ENCODE assay signal across 17 cellular contexts in the genomic region with DNA sequence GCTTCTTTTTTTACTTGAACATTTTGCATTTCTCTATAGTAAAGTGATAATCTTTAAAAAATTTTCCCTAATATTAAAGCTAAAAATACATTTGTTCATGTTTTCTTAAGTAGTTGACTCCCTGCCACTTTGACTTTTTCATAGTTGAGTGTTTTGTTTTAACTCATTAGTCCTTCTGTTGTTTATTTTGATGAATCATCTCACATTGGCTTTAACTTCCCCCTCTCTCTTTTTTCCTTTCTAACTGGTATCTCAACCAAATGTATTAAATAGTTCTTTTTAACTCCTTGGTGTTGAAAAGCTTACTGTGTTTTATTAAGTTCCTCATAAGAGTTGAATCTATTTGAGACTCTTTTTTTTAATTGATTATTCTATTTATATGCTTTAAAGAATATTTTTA. TPM values are rescaled to one million over a fixed set of nuclear protein-coding genes. Genes with fewer than 3 reads are reported as not detected.
DNase-seq lines count a peak whose midpoint lies in the region; ATAC-seq and TF ChIP-seq lines count a peak whose summit lies in the region.
"Had no signal": no experiment of that assay in that cellular context is flagged by ENCODE, and none has a peak within 500 bp of the region (broad histone marks: within the 10 kb centered on the region; RNA-seq: fewer than 3 reads in every experiment).

No MANE protein-coding gene starts in this region.

- no peaks in the 10 kb centered on the region for H3K27me3 Mint-ChIP-seq in activated T-helper 17 cell treated with anti-CD3 and anti-CD28 coated beads, Interleukin-2, amount 50 U/mL, for 72 hours
- H3K27me3 Mint-ChIP-seq: activated naive CD8-positive, alpha-beta T cell treated with anti-CD3 and anti-CD28 coated beads, Interleukin-2, amount 50 U/mL, for 24 hours had no signal

- H3K4me1 Mint-ChIP-seq in activated T-helper 17 cell treated with anti-CD3 and anti-CD28 coated beads, Interleukin-2, amount 50 U/mL, for 72 hours = peaks cover 13% of the 10 kb centered on the region

- H3K27ac ChIP-seq in HL-60 (replicated peaks) (peak overlapping the region; percentile 87), testis (no peak overlapping the region)
- H3K27ac ChIP-seq: C4-2B, hepatocyte, PC-9, stomach, vagina had no signal

- no peaks in the 10 kb centered on the region for H3K27me3 ChIP-seq in HL-60 (ENCODE audit: insufficient read depth, poor library complexity, severe bottlenecking)
- no peaks in the 10 kb centered on the region for H3K27me3 ChIP-seq in testis
- H3K27me3 ChIP-seq: hepatocyte, spleen, stomach, vagina had no signal

- TF ChIP-seq CTCF in HL-60 (IDR thresholded peaks at IDR 0.05; ENCODE audit: insufficient read depth, low read length) (no peak), testis (IDR thresholded peaks at IDR 0.05) (no peak)

- no peaks in the 10 kb centered on the region for H3K4me1 ChIP-seq in testis

- no peaks in the 10 kb centered on the region for H3K9me3 Mint-ChIP-seq in activated T-helper 17 cell treated with anti-CD3 and anti-CD28 coated beads, Interleukin-2, amount 50 U/mL, for 72 hours
- H3K9me3 Mint-ChIP-seq: activated naive CD8-positive, alpha-beta T cell treated with anti-CD3 and anti-CD28 coated beads, Interleukin-2, amount 50 U/mL, for 24 hours had no signal

- peak overlapping the region; percentile 22 for H3K4me3 Mint-ChIP-seq in activated T-helper 17 cell treated with anti-CD3 and anti-CD28 coated beads, Interleukin-2, amount 50 U/mL, for 72 hours
- H3K4me3 Mint-ChIP-seq: activated naive CD8-positive, alpha-beta T cell treated with anti-CD3 and anti-CD28 coated beads, Interleukin-2, amount 50 U/mL, for 24 hours had no signal

- no peak for ATAC-seq in activated T-helper 17 cell treated with anti-CD3 and anti-CD28 coated beads, Interleukin-2, amount 50 U/mL, for 72 hours (replicated peaks)
- no peak for ATAC-seq in GM21825 (IDR thresholded peaks at IDR 0.05; ENCODE audit: unreplicated experiment)
- ATAC-seq: activated CD4-positive, CD25-positive, alpha-beta regulatory T cell treated with anti-CD3 and anti-CD28 coated beads, Interleukin-2, amount 50 U/mL, for 24 hours; activated naive CD8-positive, alpha-beta T cell treated with anti-CD3 and anti-CD28 coated beads, Interleukin-2, amount 50 U/mL, for 24 hours had no signal

- no peaks in the 10 kb centered on the region for H3K36me3 Mint-ChIP-seq in activated T-helper 17 cell treated with anti-CD3 and anti-CD28 coated beads, Interleukin-2, amount 50 U/mL, for 72 hours (ENCODE audit: low read depth)

- no peaks in the 10 kb centered on the region for H3K36me3 ChIP-seq in testis (ENCODE audit: low read depth, missing control alignments)
- H3K36me3 ChIP-seq: spleen, stomach, vagina had no signal

- TF ChIP-seq POLR2A in testis (IDR thresholded peaks at IDR 0.05) = no peak

- H3K4me3 ChIP-seq in HL-60 (replicated peaks; ENCODE audit: insufficient read depth, low read length) (peak overlapping the region; percentile 46; the same call in 1 of the 2 replicates), testis (no peak overlapping the region)
- H3K4me3 ChIP-seq: hepatocyte, PC-9, stomach, vagina had no signal

- intact Hi-C loops in testis (cut with DNase I; ENCODE audit: low total_unique reads) = no loop called here

- DNase-seq in EH (ENCODE audit: low read depth) (peak; percentile 43), HL-60 (ENCODE audit: low read depth in 1 of 2, low spot score in 1 of 2) (no peak), kidney tubule cell (ENCODE audit: low spot score) (peak; percentile 7), NCI-H774 (lab: John Stamatoyannopoulos, UW) (no peak), testis (no peak)
- DNase-seq: activated naive CD8-positive, alpha-beta T cell treated with anti-CD3 and anti-CD28 coated beads, Interleukin-2, amount 50 U/mL, for 24 hours; NCI-H1694; NCI-H524; PC-9; spleen; stomach had no signal

- H3K27ac Mint-ChIP-seq in activated T-helper 17 cell treated with anti-CD3 and anti-CD28 coated beads, Interleukin-2, amount 50 U/mL, for 72 hours = no peak overlapping the region
- H3K27ac Mint-ChIP-seq: activated naive CD8-positive, alpha-beta T cell treated with anti-CD3 and anti-CD28 coated beads, Interleukin-2, amount 50 U/mL, for 24 hours had no signal

- H3K9me3 ChIP-seq in testis = no peaks in the 10 kb centered on the region
- H3K9me3 ChIP-seq: spleen, stomach, vagina had no signal

RNA-seq across cellular contexts. Expression of a gene that starts 2.8 kb away (rescaled TPM):
- total RNA-seq in activated T-helper 17 cell treated with anti-CD3 and anti-CD28 coated beads, Interleukin-2, amount 50 U/mL, for 72 hours = 1 to 10 TPM; 3.6 to 4.4 TPM
- total RNA-seq in testis = 1 to 10 TPM in 1 of 2 donors, not detected in 1; 3.7 TPM
- polyA plus RNA-seq in testis (ENCODE audit: insufficient read depth, low read depth, low replicate concordance) = 2.5 TPM
- total RNA-seq: vagina had no signal

RNA-seq across cellular contexts. Expression of a gene that starts 54.1 kb away (rescaled TPM):
- 1 to 10 TPM; 3.7 to 4.3 TPM for total RNA-seq in activated T-helper 17 cell treated with anti-CD3 and anti-CD28 coated beads, Interleukin-2, amount 50 U/mL, for 72 hours
- total RNA-seq in testis = 1 to 10 TPM; 6.5 to 7.4 TPM
- 7.3 TPM for polyA plus RNA-seq in testis (ENCODE audit: insufficient read depth, low read depth, low replicate concordance)

RNA-seq across cellular contexts. Expression of a gene that starts 57.0 kb away (rescaled TPM):
- 1 to 10 TPM; 5.1 to 7.5 TPM for total RNA-seq in activated T-helper 17 cell treated with anti-CD3 and anti-CD28 coated beads, Interleukin-2, amount 50 U/mL, for 72 hours
- total RNA-seq in testis = 10 to 100 TPM; 11.0 to 16.3 TPM
- 10.1 TPM for polyA plus RNA-seq in testis (ENCODE audit: insufficient read depth, low read depth, low replicate concordance)

Comparison
In these comparisons a context has a peak if more than half of its experiments do, and no peak if none do; other contexts are left out.
1. DNase-seq: peak in EH (single experiment) and kidney tubule cell (single experiment); none in HL-60 (0 of 2), NCI-H774 (single experiment) and testis (single experiment).